14 cellular contexts compared by ENCODE assay signal in genomic region chr6:158024566-158025297, GRCh38. TPM values are rescaled to one million over a fixed set of nuclear protein-coding genes. Genes with fewer than 3 reads are reported as not detected.
DNase-seq lines count a peak whose midpoint lies in the region; ATAC-seq and TF ChIP-seq lines count a peak whose summit lies in the region.
"Had no signal": no experiment of that assay in that cellular context is flagged by ENCODE, and none has a peak within 500 bp of the region (broad histone marks: within the 10 kb centered on the region; RNA-seq: fewer than 3 reads in every experiment).

No MANE protein-coding gene starts in this region.

- CTCF ChIA-PET in HEK293T (lab: Yijun Ruan, JAX) = no interaction called here

- no peak for DNase-seq in DND-41
- no peak for DNase-seq in activated naive CD4-positive, alpha-beta T cell treated with anti-CD3 and anti-CD28 coated beads, Interleukin-2, amount 50 U/mL, for 72 hours (ENCODE audit: low spot score in 2 of 2)
- no peak for DNase-seq in naive thymus-derived CD8-positive, alpha-beta T cell
- no peak for DNase-seq in amygdala (lab: John Stamatoyannopoulos, UW)
- no peak for DNase-seq in HEK293T (ENCODE audit: extremely low spot score)
- no peak for DNase-seq in effector memory CD4-positive, alpha-beta T cell
- DNase-seq: activated CD8-positive, alpha-beta memory T cell treated with anti-CD3 and anti-CD28 coated beads, Interleukin-2, amount 50 U/mL, for 4 hours; effector CD4-positive, alpha-beta T cell; GDM1; KBM-7; NCI-H1417 treated with DMSO at 0.1 percent for 48 hours; NCI-H510A treated with DMSO at 0.1 percent for 48 hours had no signal

- ATAC-seq in DND-41 (ENCODE audit: insufficient read depth, low read depth) = no peak
- ATAC-seq in activated naive CD4-positive, alpha-beta T cell treated with anti-CD3 and anti-CD28 coated beads, Interleukin-2, amount 50 U/mL, for 72 hours = no peak
- no peak for ATAC-seq in naive thymus-derived CD8-positive, alpha-beta T cell

- H3K4me2 ChIP-seq in DND-41 (ENCODE audit: insufficient read depth, low read length) = no peak overlapping the region

- TF ChIP-seq CTCF in C4-2B (conservative IDR thresholded peaks at IDR 0.05) (no peak), DND-41 (IDR thresholded peaks at IDR 0.05; ENCODE audit: borderline replicate concordance, extremely low read depth, low read length, poor library complexity, severe bottlenecking) (no peak)

- peaks cover 32% of the 10 kb centered on the region for H4K20me1 ChIP-seq in DND-41 (ENCODE audit: insufficient read depth, low read length)

- H3K9me3 Mint-ChIP-seq in activated naive CD4-positive, alpha-beta T cell treated with anti-CD3 and anti-CD28 coated beads, Interleukin-2, amount 50 U/mL, for 72 hours = no peaks in the 10 kb centered on the region
- no peaks in the 10 kb centered on the region for H3K9me3 Mint-ChIP-seq in naive thymus-derived CD8-positive, alpha-beta T cell

- H3K4me3 Mint-ChIP-seq in naive thymus-derived CD8-positive, alpha-beta T cell = peak overlapping the region in 1 of 10 donors; percentile 39

- peaks cover 24% of the 10 kb centered on the region for H3K36me3 ChIP-seq in DND-41 (ENCODE audit: insufficient read depth, low read length)
- peaks cover 9% of the 10 kb centered on the region for H3K36me3 ChIP-seq in effector memory CD4-positive, alpha-beta T cell (ENCODE audit: control insufficient read depth, insufficient read depth, low read length)

- peaks cover 36% of the 10 kb centered on the region for H3K4me1 ChIP-seq in DND-41 (ENCODE audit: insufficient read depth, low read length)
- peaks cover 31% of the 10 kb centered on the region for H3K4me1 ChIP-seq in effector memory CD4-positive, alpha-beta T cell (ENCODE audit: control insufficient read depth, insufficient read depth, low read length, poor library complexity, severe bottlenecking)

- no peaks in the 10 kb centered on the region for H3K9me3 ChIP-seq in DND-41 (ENCODE audit: insufficient read depth, low read length, severe bottlenecking)
- no peaks in the 10 kb centered on the region for H3K9me3 ChIP-seq in effector memory CD4-positive, alpha-beta T cell (ENCODE audit: control insufficient read depth, low read length)
- H3K9me3 ChIP-seq: Peyer's patch had no signal

- H3K27me3 ChIP-seq in DND-41 (ENCODE audit: insufficient read depth, low read length, poor library complexity) = no peaks in the 10 kb centered on the region
- no peaks in the 10 kb centered on the region for H3K27me3 ChIP-seq in effector memory CD4-positive, alpha-beta T cell (replicated peaks; ENCODE audit: control insufficient read depth, insufficient read depth, low read length, poor library complexity, severe bottlenecking)
- H3K27me3 ChIP-seq: Peyer's patch had no signal

- H3K27me3 Mint-ChIP-seq in naive thymus-derived CD8-positive, alpha-beta T cell = no peaks in the 10 kb centered on the region

- no peak overlapping the region for H2AFZ ChIP-seq in DND-41 (ENCODE audit: low read depth, low read length)

- H3K27ac ChIP-seq in C4-2B (peak overlapping the region; percentile 47), DND-41 (ENCODE audit: low read length) (peak overlapping the region; percentile 90; the same call in 1 of the 2 replicates)
- no peak overlapping the region for H3K27ac ChIP-seq in effector memory CD4-positive, alpha-beta T cell (ENCODE audit: insufficient read depth, low read length, poor library complexity, severe bottlenecking)

- H3K9ac ChIP-seq in DND-41 (ENCODE audit: low read depth, low read length) = no peak overlapping the region

- POLR2A ChIA-PET in naive thymus-derived CD8-positive, alpha-beta T cell (lab: Charles Lee) = interaction anchor here (2.1 kb wide), 1 partner anchor 41 kb away, joined by 11 read pairs; no protein-coding TSS in a partner anchor
- POLR2A ChIA-PET in HEK293T (lab: Yijun Ruan, JAX) = no interaction called here

- H3K79me2 ChIP-seq in DND-41 (ENCODE audit: insufficient read depth, low read length) = peaks cover 14% of the 10 kb centered on the region

- H3K4me3 ChIP-seq in DND-41 (ENCODE audit: low read depth in 1 of 2, low read length in 2 of 2) = no peak overlapping the region
- H3K4me3 ChIP-seq in effector memory CD4-positive, alpha-beta T cell (ENCODE audit: insufficient read depth, low read depth, low read length, poor library complexity, severe bottlenecking) = no peak overlapping the region
- H3K4me3 ChIP-seq: Peyer's patch had no signal

- peaks cover 25 to 31% (median 28%) of the 10 kb centered on the region in 4 donors for H3K4me1 Mint-ChIP-seq in naive thymus-derived CD8-positive, alpha-beta T cell

- peaks cover 14 to 20% of the 10 kb centered on the region in 2 donors for H3K36me3 Mint-ChIP-seq in activated naive CD4-positive, alpha-beta T cell treated with anti-CD3 and anti-CD28 coated beads, Interleukin-2, amount 50 U/mL, for 72 hours
- peaks cover 0 to 10% (median 7%) of the 10 kb centered on the region in 3 donors for H3K36me3 Mint-ChIP-seq in naive thymus-derived CD8-positive, alpha-beta T cell

- H3K27ac Mint-ChIP-seq in activated naive CD4-positive, alpha-beta T cell treated with anti-CD3 and anti-CD28 coated beads, Interleukin-2, amount 50 U/mL, for 72 hours = peak overlapping the region; percentile 99 to 100
- H3K27ac Mint-ChIP-seq in naive thymus-derived CD8-positive, alpha-beta T cell = peak overlapping the region in 9 of 10 donors; percentile 21 to 85 (median 47)

TF ChIP-seq in HEK293T, 16 proteins besides CTCF, POLR2A, EP300 and RAD21:
- TF ChIP-seq HDGF (IDR thresholded peaks at IDR 0.05; ENCODE audit: borderline replicate concordance) = no peak
- TF ChIP-seq FOXK2 (IDR thresholded peaks at IDR 0.05) = no peak
- no peak for TF ChIP-seq LEF1 (IDR thresholded peaks at IDR 0.05; ENCODE audit: borderline replicate concordance)
TF ChIP-seq in HEK293T: peak in this region for 0.

RNA-seq across cellular contexts. Expression of gene SYNJ2, which starts 43.1 kb away (rescaled TPM):
- 10 to 100 TPM; 31.6 to 51.7 TPM for total RNA-seq in activated naive CD4-positive, alpha-beta T cell treated with anti-CD3 and anti-CD28 coated beads, Interleukin-2, amount 50 U/mL, for 72 hours
- total RNA-seq in naive thymus-derived CD8-positive, alpha-beta T cell = 10 to 100 TPM; 15.7 to 16.3 TPM
- polyA plus RNA-seq in naive thymus-derived CD8-positive, alpha-beta T cell = 1 to 10 TPM; 5.2 to 8.5 (median 8.2) TPM
